ENCODE assay signal across 8 cellular contexts in the genomic region with DNA sequence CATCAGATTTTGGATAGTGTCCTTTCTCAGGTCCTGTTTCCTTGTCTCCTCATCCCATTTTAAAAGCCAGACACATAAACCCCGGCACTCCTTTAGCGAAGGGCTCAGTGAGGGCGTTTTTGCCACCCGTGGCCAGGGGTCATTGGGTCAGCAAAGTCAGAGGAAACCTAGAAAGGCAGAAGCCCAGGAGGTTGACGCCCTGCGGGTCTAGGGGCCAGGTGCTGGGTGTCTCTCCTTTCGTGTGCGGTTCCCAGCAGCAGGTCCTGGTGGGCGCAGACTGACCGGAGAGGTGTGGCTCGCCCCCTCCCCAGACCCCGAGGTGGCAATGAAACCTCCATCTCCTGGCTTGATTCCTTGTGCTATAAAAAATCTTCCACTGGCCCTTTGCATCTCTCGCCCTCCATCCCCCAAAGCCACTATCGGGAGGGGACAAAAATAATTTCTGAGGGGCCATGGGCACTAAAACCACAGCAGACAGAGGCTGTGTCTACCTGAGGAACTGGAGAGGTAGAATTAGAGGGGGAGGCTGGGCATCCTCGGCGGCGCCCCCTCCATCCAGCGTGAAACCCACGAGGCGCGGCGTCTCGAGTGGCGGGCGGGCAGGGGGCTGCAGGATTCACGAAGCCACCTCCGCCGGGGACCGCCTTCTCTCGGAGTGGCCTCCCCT. TPM values are rescaled to one million over a fixed set of nuclear protein-coding genes. Genes with fewer than 3 reads are reported as not detected.
DNase-seq lines count a peak whose midpoint lies in the region; ATAC-seq, FAIRE-seq and TF ChIP-seq lines count a peak whose summit lies in the region.

No MANE protein-coding gene starts in this region.

- H3K4me3 ChIP-seq in BLaER1, result peak overlapping the region; percentile 80
- peak overlapping the region; percentile 48 for H3K4me3 ChIP-seq in K562
- peak overlapping the region; percentile 77 for H3K4me3 ChIP-seq in kidney epithelial cell (ENCODE audit: low read depth, low read length)
- peak overlapping the region; percentile 84 to 87 (median 85) for H3K4me3 ChIP-seq in subcutaneous abdominal adipose tissue (ENCODE audit: low read depth in 1 of 5, low read length in 5 of 5)

- H4K20me1 ChIP-seq in BLaER1 (peaks cover 16% of the 10 kb centered on the region), K562 (replicated peaks; ENCODE audit: control insufficient read depth, insufficient read depth, low read length) (no peaks in the 10 kb centered on the region)

- H3K27me3 Mint-ChIP-seq in IgD-negative memory B cell, result peaks cover 23% of the 10 kb centered on the region

- peak overlapping the region; percentile 61 to 91 (median 82) for H3K4me3 Mint-ChIP-seq in IgD-negative memory B cell

- intact Hi-C loops in K562 (cut with micrococcal nuclease), result no loop called here

- H3K4me1 Mint-ChIP-seq in IgD-negative memory B cell, result peaks cover 3 to 8% (median 6%) of the 10 kb centered on the region in 3 donors

- TF ChIP-seq CTCF in K562 (IDR thresholded peaks at IDR 0.05 in 2 of 3, conservative IDR thresholded peaks at IDR 0.05 in 1 of 3; ENCODE audit: insufficient read depth in 2 of 3, low read depth in 1 of 3, low read length in 3 of 3) (no peak), kidney epithelial cell (IDR thresholded peaks at IDR 0.05; ENCODE audit: insufficient read depth, low read length, poor library complexity, severe bottlenecking) (no peak)

- CTCF ChIA-PET in K562 (lab: Yijun Ruan, JAX; ENCODE audit: low intra/inter-chr PET ratio), result no interaction called here

- in situ Hi-C loops in K562 (cut with MboI), result no loop called here

- no peak for TF ChIP-seq POLR2A in K562 (conservative IDR thresholded peaks at IDR 0.05)

- DNase-seq in K562 (ENCODE audit: extremely low read depth in 1 of 4, low spot score in 3 of 4), result peak in 2 of 4 experiments; percentile 4 to 8
- no peak for DNase-seq in kidney epithelial cell (ENCODE audit: low read depth)
- DNase-seq in SKM-1 treated with dmso at 0.1 percent for 144 hours (lab: John Stamatoyannopoulos, UW; ENCODE audit: unreplicated experiment), result no peak

- H3K9me3 ChIP-seq in BLaER1 (no peaks in the 10 kb centered on the region), K562 (replicated peaks; ENCODE audit: control insufficient read depth, insufficient read depth, low read depth, low read length) (no peaks in the 10 kb centered on the region), subcutaneous abdominal adipose tissue (ENCODE audit: control insufficient read depth in 5 of 5, low read length in 5 of 5) (no peaks in the 10 kb centered on the region)

- TSS peak; percentile 67 for BruUV-seq in K562 (replicated peaks; lab: Mats Ljungman, UMichigan)

- H2AFZ ChIP-seq in K562 (ENCODE audit: low read depth, low read length), result peak overlapping the region; percentile 98

- H3K79me2 ChIP-seq in K562 (ENCODE audit: control insufficient read depth, insufficient read depth, low read length), result no peaks in the 10 kb centered on the region

- no peaks in the 10 kb centered on the region for H3K9me1 ChIP-seq in K562 (ENCODE audit: control insufficient read depth, insufficient read depth, low read length)

- ATAC-seq in K562 (no peak), GM18519 (IDR thresholded peaks at IDR 0.05; ENCODE audit: low FRiP score, unreplicated experiment) (no peak), HG02870 (IDR thresholded peaks at IDR 0.05; ENCODE audit: unreplicated experiment) (no peak)

- 7% methylated on average over 22 of the region's 30 CpGs for WGBS in K562 (ENCODE audit: insufficient coverage, low coverage, missing lambda C conversion rate)

- no peak for TF ChIP-seq EP300 in K562 (IDR thresholded peaks at IDR 0.05; ENCODE audit: low read length)

- POLR2A ChIA-PET in K562 (lab: Yijun Ruan, JAX), result no interaction called here

- no peak for FAIRE-seq in K562 (lab: Jason Lieb, UNC)

- no peaks in the 10 kb centered on the region for H3K36me3 Mint-ChIP-seq in IgD-negative memory B cell

- peak overlapping the region; percentile 89 for H3K27ac ChIP-seq in BLaER1
- H3K27ac ChIP-seq in K562 (ENCODE audit: extremely low read depth, low read depth, low read length), result peak overlapping the region; percentile 87; the same call in 2 of the 3 replicates
- peak overlapping the region; percentile 77 for H3K27ac ChIP-seq in subcutaneous abdominal adipose tissue (ENCODE audit: low read depth, low read length)

- H3K4me2 ChIP-seq in BLaER1 (peak overlapping the region; percentile 97), K562 (ENCODE audit: insufficient read depth, low read length) (peak overlapping the region; percentile 88)

- H3K27me3 ChIP-seq in BLaER1, result peaks cover 29% of the 10 kb centered on the region
- no peaks in the 10 kb centered on the region; a peak in 1 of 5 replicates for H3K27me3 ChIP-seq in K562 (ENCODE audit: control insufficient read depth in 2 of 2, insufficient read depth in 2 of 2, low read length in 2 of 2)
- no peaks in the 10 kb centered on the region for H3K27me3 ChIP-seq in kidney epithelial cell (ENCODE audit: control insufficient read depth, insufficient read depth, low read length)
- H3K27me3 ChIP-seq in subcutaneous abdominal adipose tissue (ENCODE audit: control insufficient read depth in 5 of 5, insufficient read depth in 4 of 5, low read length in 5 of 5), result no peaks in the 10 kb centered on the region

- H3K9me3 Mint-ChIP-seq in IgD-negative memory B cell, result no peaks in the 10 kb centered on the region

- H3K36me3 ChIP-seq in BLaER1 (no peaks in the 10 kb centered on the region), K562 (ENCODE audit: control insufficient read depth, insufficient read depth, low read length) (no peaks in the 10 kb centered on the region), kidney epithelial cell (ENCODE audit: control insufficient read depth, insufficient read depth, low read length) (no peaks in the 10 kb centered on the region), subcutaneous abdominal adipose tissue (ENCODE audit: control insufficient read depth in 5 of 5, insufficient read depth in 5 of 5, low read length in 5 of 5) (no peaks in the 10 kb centered on the region)

- TF ChIP-seq RAD21 in K562 (CRISPR knock-in tag; conservative IDR thresholded peaks at IDR 0.05 in 1 of 2, IDR thresholded peaks at IDR 0.05 in 1 of 2), result no peak

- peak overlapping the region in 2 of 3 donors; percentile 64 to 67 for H3K27ac Mint-ChIP-seq in IgD-negative memory B cell

- H3K4me1 ChIP-seq in BLaER1 (peaks cover 20% of the 10 kb centered on the region), K562 (replicated peaks in 1 of 2; ENCODE audit: control insufficient read depth in 2 of 2, insufficient read depth in 2 of 2, low read length in 2 of 2) (peaks cover 3 to 20% of the 10 kb centered on the region in 2 experiments; a peak in 3 of 5 replicates), subcutaneous abdominal adipose tissue (ENCODE audit: control insufficient read depth in 5 of 5, insufficient read depth in 5 of 5, low read length in 5 of 5) (peaks cover 0 to 32% (median 25%) of the 10 kb centered on the region in 5 donors)

- H3K9ac ChIP-seq in BLaER1 (peak overlapping the region; percentile 91), K562 (ENCODE audit: insufficient read depth in 1 of 2, low read depth in 2 of 2, low read length in 2 of 2) (peak overlapping the region; percentile 76 to 99), subcutaneous abdominal adipose tissue (ENCODE audit: low read length in 5 of 5) (peak overlapping the region in 4 of 5 donors; percentile 81 to 95 (median 86))

TF ChIP-seq in K562, 482 proteins besides CTCF, POLR2A, EP300 and RAD21 (continues in another document):
- TF ChIP-seq NCOA6 (IDR thresholded peaks at IDR 0.05) (0 out of 2 replicates have a peak, but pooled peaks have one; percentile 32), L3MBTL2 (IDR thresholded peaks at IDR 0.05) (peak; percentile 67), PHF8 (IDR thresholded peaks at IDR 0.05; ENCODE audit: borderline replicate concordance, low read length) (peak; percentile 34; the same call in 1 of the 2 replicates)
- TF ChIP-seq, protein P1, sequence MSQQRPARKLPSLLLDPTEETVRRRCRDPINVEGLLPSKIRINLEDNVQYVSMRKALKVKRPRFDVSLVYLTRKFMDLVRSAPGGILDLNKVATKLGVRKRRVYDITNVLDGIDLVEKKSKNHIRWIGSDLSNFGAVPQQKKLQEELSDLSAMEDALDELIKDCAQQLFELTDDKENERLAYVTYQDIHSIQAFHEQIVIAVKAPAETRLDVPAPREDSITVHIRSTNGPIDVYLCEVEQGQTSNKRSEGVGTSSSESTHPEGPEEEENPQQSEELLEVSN (IDR thresholded peaks at IDR 0.05; ENCODE audit: borderline replicate concordance in 1 of 2, extremely low read depth in 1 of 2, insufficient read depth in 1 of 2, insufficient read length in 1 of 2, low read depth in 1 of 2, low read length in 1 of 2, poor library complexity in 1 of 2, severe bottlenecking in 1 of 2), result peak; percentile 35 to 56
- TF ChIP-seq, protein P2, sequence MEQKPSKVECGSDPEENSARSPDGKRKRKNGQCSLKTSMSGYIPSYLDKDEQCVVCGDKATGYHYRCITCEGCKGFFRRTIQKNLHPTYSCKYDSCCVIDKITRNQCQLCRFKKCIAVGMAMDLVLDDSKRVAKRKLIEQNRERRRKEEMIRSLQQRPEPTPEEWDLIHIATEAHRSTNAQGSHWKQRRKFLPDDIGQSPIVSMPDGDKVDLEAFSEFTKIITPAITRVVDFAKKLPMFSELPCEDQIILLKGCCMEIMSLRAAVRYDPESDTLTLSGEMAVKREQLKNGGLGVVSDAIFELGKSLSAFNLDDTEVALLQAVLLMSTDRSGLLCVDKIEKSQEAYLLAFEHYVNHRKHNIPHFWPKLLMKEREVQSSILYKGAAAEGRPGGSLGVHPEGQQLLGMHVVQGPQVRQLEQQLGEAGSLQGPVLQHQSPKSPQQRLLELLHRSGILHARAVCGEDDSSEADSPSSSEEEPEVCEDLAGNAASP (IDR thresholded peaks at IDR 0.05), result no peak

RNA-seq across cellular contexts. Expression of a gene that starts 0.9 kb away (rescaled TPM):
- not detected for polyA plus RNA-seq in IgD-negative memory B cell
- total RNA-seq in K562 (2011; cell fraction: chromatin; rRNA removed; ENCODE audit: low replicate concordance), result 1.5 TPM in 2 replicates
- 0.33 and 0.39 TPM in 2 replicates for total RNA-seq in K562 (2011; cell fraction: nucleolus; rRNA removed)
- 1.5 TPM in 2 replicates for total RNA-seq in K562 (2011; cell fraction: nucleoplasm; rRNA removed)
- 0.14 and 0.20 TPM in 2 replicates for total RNA-seq in K562 (2014; rRNA removed)
- 0.29 and 0.54 TPM in 2 replicates for total RNA-seq in K562 (2014; rRNA removed; fragmentation: Illumina TruSeq; extraction: Trizol)
- total RNA-seq in K562 (2015; rRNA removed; fragmentation: Illumina TruSeq; extraction: Trizol), result 0.30 and 0.91 TPM in 2 replicates
- total RNA-seq in K562 (2021), result 0.53 and 0.60 TPM in 2 replicates
- 0.34 and 0.92 TPM in 2 replicates for polyA plus RNA-seq in K562 (2011; rRNA removed)
- polyA plus RNA-seq in K562 (2011; cell fraction: cytosol; rRNA removed), result 0.48 and 0.68 TPM in 2 replicates
- polyA plus RNA-seq in K562 (2011; cell fraction: nucleus; rRNA removed), result 0.48 and 0.69 TPM in 2 replicates
- 0.15 and 0.22 TPM in 2 replicates for polyA plus RNA-seq in K562 (2012)
- 0.29 and 0.58 TPM in 2 replicates for polyA plus RNA-seq in K562 (2014; fragmentation: Illumina TruSeq; extraction: Trizol)
- polyA plus RNA-seq in K562 (2014; fragmentation: Nextera tagmentation; extraction: Ambion mirVana), result under 1 TPM; 0.11 to 0.18 TPM
- polyA plus RNA-seq in K562 (2014; rRNA removed), result 0.34 and 0.74 TPM in 2 replicates
- 1.1 and 1.3 TPM in 2 replicates for polyA minus RNA-seq in K562 (2011; rRNA and poly(A)+ RNA removed)
- 1.5 and 3.3 TPM in 2 replicates for polyA minus RNA-seq in K562 (2011; cell fraction: cytosol; rRNA and poly(A)+ RNA removed)
- polyA minus RNA-seq in K562 (2011; cell fraction: nucleus; rRNA and poly(A)+ RNA removed), result 0.54 and 1.7 TPM in 2 replicates
- 206 and 228 TPM in 2 replicates for total RNA-seq in kidney epithelial cell

Comparison
In these comparisons a context has a peak if more than half of its experiments do, and no peak if none do; other contexts are left out.
1. RNA of a gene that starts 0.9 kb away (total RNA-seq): 206 to 228 TPM in kidney epithelial cell; 0.14 to 1.5 TPM in K562; every median in the first group is over 10 times any median in the second.
2. Peak in every context shown above with its lines, with median percentiles within 50 percentile points of each other: H3K27ac ChIP-seq, H3K4me3 ChIP-seq and H3K9ac ChIP-seq.